In the genomic region with DNA sequence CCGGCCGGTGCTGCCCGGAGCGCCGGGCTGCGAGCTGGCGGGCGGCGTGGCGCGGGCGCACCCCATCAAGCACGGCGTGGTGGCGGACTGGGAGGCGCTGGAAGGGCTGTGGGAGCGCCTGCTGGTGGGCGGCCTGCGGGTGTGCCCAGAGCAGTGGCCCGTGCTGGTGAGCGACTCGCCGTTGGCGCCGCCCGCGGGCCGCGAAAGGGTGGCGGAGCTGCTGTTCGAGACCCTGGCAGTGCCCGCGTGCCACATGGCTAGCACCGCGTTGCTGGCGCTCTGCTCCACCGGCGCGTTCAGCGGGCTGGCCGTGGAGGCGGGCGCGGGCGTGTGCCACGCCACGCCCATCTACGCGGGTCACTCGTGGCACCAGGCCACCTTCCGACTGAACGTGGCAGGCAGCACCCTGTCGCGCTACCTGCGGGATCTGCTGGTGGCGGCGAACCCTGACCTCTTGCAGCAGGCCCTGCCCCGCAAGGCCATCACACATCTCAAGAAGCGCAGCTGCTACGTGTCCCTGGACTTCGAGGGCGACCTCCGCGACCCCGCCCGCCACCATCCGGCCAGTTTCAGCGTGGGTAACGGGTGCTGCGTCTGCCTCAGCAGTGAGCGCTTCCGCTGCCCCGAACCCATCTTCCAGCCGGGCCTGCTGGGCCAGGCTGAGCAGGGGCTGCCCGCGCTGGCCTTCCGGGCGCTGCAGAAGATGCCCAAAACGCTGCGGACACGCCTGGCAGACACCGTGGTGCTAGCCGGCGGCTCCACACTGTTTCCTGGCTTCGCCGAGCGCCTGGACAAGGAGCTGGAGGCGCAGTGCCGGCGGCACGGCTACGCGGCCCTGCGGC, we compare ENCODE assay signal across 8 cellular contexts. TPM values are rescaled to one million over a fixed set of nuclear protein-coding genes. Genes with fewer than 3 reads are reported as not detected.
A peak's percentile ranks its signal among the peaks of the same experiment; 100 is the strongest.
DNase-seq lines count a peak whose midpoint lies in the region; ATAC-seq and TF ChIP-seq lines count a peak whose summit lies in the region.

No MANE protein-coding gene starts in this region.

- TF ChIP-seq CTCF in GM12874 (IDR thresholded peaks at IDR 0.05; ENCODE audit: insufficient read depth, low read depth, low read length), result peak; percentile 9
- peak in 1 of 6 experiments; percentile 95 for TF ChIP-seq CTCF in thyroid gland (IDR thresholded peaks at IDR 0.05)

- H3K4me3 ChIP-seq in thyroid gland (replicated peaks in 1 of 3), result peak overlapping the region in 2 of 3 donors; percentile 0 to 66

- H3K36me3 Mint-ChIP-seq in activated T-cell treated with anti-CD3 and anti-CD28 coated beads, Interleukin-2, amount 50 U/mL, for 4 hours (ENCODE audit: insufficient read depth), result no peaks in the 10 kb centered on the region
- peaks cover 0 to 2% (median 0%) of the 10 kb centered on the region in 3 donors for H3K36me3 Mint-ChIP-seq in naive thymus-derived CD8-positive, alpha-beta T cell

- H3K4me1 Mint-ChIP-seq in activated T-cell treated with anti-CD3 and anti-CD28 coated beads, Interleukin-2, amount 50 U/mL, for 4 hours (ENCODE audit: low read depth), result peaks cover 33% of the 10 kb centered on the region
- H3K4me1 Mint-ChIP-seq in naive thymus-derived CD8-positive, alpha-beta T cell, result peaks cover 17 to 49% (median 35%) of the 10 kb centered on the region in 4 donors

- POLR2A ChIA-PET in naive thymus-derived CD8-positive, alpha-beta T cell (lab: Charles Lee), result interaction anchor here (0.6 to 3.3 kb wide), 26 partner anchors 12 to 326 kb away, joined by 3 to 21 read pairs (median 6); partner anchors contain the start of genes CBFA2T2, E2F1, PXMP4 and RALY

- H3K4me3 Mint-ChIP-seq in activated T-cell treated with anti-CD3 and anti-CD28 coated beads, Interleukin-2, amount 50 U/mL, for 4 hours, result peak overlapping the region; percentile 80
- peak overlapping the region; percentile 70 to 98 (median 78) for H3K4me3 Mint-ChIP-seq in naive thymus-derived CD8-positive, alpha-beta T cell

- in situ Hi-C loops in ACHN (cut with HindIII; ENCODE audit: low pct_ligation_motif_present, low pct_unique_long_range_greater_than_20kb, low sequenced_read_pairs), result no loop called here

- peak; percentile 5 for ATAC-seq in HG02571 (IDR thresholded peaks at IDR 0.05; ENCODE audit: unreplicated experiment)
- peak; percentile 24 to 61 for ATAC-seq in activated T-cell treated with anti-CD3 and anti-CD28 coated beads, Interleukin-2, amount 50 U/mL, for 4 hours
- peak; percentile 42 for ATAC-seq in esophagus mucosa
- peak; percentile 31 to 38 for ATAC-seq in naive thymus-derived CD8-positive, alpha-beta T cell

- peak; percentile 90 for DNase-seq in NCI-H2196 (lab: John Stamatoyannopoulos, UW; ENCODE audit: unreplicated experiment)
- DNase-seq in activated T-cell treated with anti-CD3 and anti-CD28 coated beads, Interleukin-2, amount 50 U/mL, for 4 hours, result peak; percentile 28
- DNase-seq in naive thymus-derived CD8-positive, alpha-beta T cell, result peak in 9 of 10 donors; percentile 13 to 85 (median 57)
- DNase-seq in thyroid gland, result peak; percentile 74 to 80
- DNase-seq in ACHN, result no peak

- no peak for TF ChIP-seq POLR2A in thyroid gland (IDR thresholded peaks at IDR 0.05)

- no peaks in the 10 kb centered on the region for H3K36me3 ChIP-seq in thyroid gland

- no peaks in the 10 kb centered on the region for H3K27me3 ChIP-seq in thyroid gland

- no peaks in the 10 kb centered on the region for H3K27me3 Mint-ChIP-seq in activated T-cell treated with anti-CD3 and anti-CD28 coated beads, Interleukin-2, amount 50 U/mL, for 4 hours (ENCODE audit: low read depth)
- no peaks in the 10 kb centered on the region for H3K27me3 Mint-ChIP-seq in naive thymus-derived CD8-positive, alpha-beta T cell

- H3K27ac ChIP-seq in thyroid gland, result peak overlapping the region; percentile 80 to 94 (median 90)

- H3K27ac Mint-ChIP-seq in naive thymus-derived CD8-positive, alpha-beta T cell, result peak overlapping the region in 6 of 10 donors; percentile 32 to 83 (median 74)

- intact Hi-C loops in thyroid gland (cut with DNase I), result loop anchor here (5.0 kb wide), 1 partner anchor 65 kb away; the partner anchor contains the start of gene ZNF341

- no peaks in the 10 kb centered on the region for H3K9me3 Mint-ChIP-seq in activated T-cell treated with anti-CD3 and anti-CD28 coated beads, Interleukin-2, amount 50 U/mL, for 4 hours
- no peaks in the 10 kb centered on the region for H3K9me3 Mint-ChIP-seq in naive thymus-derived CD8-positive, alpha-beta T cell

- 6 to 29% methylated on average over 14 to 42 of the region's 94 CpGs for WGBS in thyroid gland, 2 donors

- no peaks in the 10 kb centered on the region for H3K9me3 ChIP-seq in thyroid gland

- H3K4me1 ChIP-seq in thyroid gland, result peaks cover 23 to 50% of the 10 kb centered on the region in 2 donors

RNA-seq across cellular contexts. Expression of gene ACTL10, which starts 0.7 kb away (rescaled TPM):
- 1 to 10 TPM; 5.0 to 7.6 (median 6.9) TPM for total RNA-seq in activated T-cell treated with anti-CD3 and anti-CD28 coated beads, Interleukin-2, amount 50 U/mL, for 4 hours
- total RNA-seq in esophagus mucosa, result 2.0 TPM
- total RNA-seq in naive thymus-derived CD8-positive, alpha-beta T cell, result 1 to 10 TPM; 3.7 to 4.5 TPM
- polyA plus RNA-seq in naive thymus-derived CD8-positive, alpha-beta T cell, result 1 to 10 TPM; 1.8 to 3.2 (median 1.9) TPM
- 1 to 10 TPM; 2.1 to 3.9 (median 2.6) TPM for total RNA-seq in thyroid gland

RNA-seq across cellular contexts. Expression of gene C20orf144, which starts 5.3 kb away (rescaled TPM):
- under 1 TPM; 0.11 to 0.38 (median 0.20) TPM for total RNA-seq in activated T-cell treated with anti-CD3 and anti-CD28 coated beads, Interleukin-2, amount 50 U/mL, for 4 hours
- total RNA-seq in esophagus mucosa (not detected), thyroid gland (under 1 TPM in 1 of 4 donors, not detected in 3; 0.13 TPM)
- under 1 TPM; 0.38 to 0.47 TPM for total RNA-seq in naive thymus-derived CD8-positive, alpha-beta T cell
- polyA plus RNA-seq in naive thymus-derived CD8-positive, alpha-beta T cell, result not detected

RNA-seq across cellular contexts. Expression of gene NECAB3, which starts 6.8 kb away (rescaled TPM):
- 10 to 100 TPM in 1 of 3 donors, 1 to 10 TPM in 2; 8.0 to 11.8 (median 9.7) TPM for total RNA-seq in activated T-cell treated with anti-CD3 and anti-CD28 coated beads, Interleukin-2, amount 50 U/mL, for 4 hours
- total RNA-seq in esophagus mucosa, result 8.0 TPM
- total RNA-seq in naive thymus-derived CD8-positive, alpha-beta T cell, result 10 to 100 TPM; 10.8 to 12.8 TPM
- polyA plus RNA-seq in naive thymus-derived CD8-positive, alpha-beta T cell, result 1 to 10 TPM; 1.1 to 1.8 (median 1.4) TPM
- total RNA-seq in thyroid gland, result 10 to 100 TPM; 65.2 to 99.8 (median 73.4) TPM

RNA-seq across cellular contexts. Expression of gene E2F1, which starts 18.7 kb away (rescaled TPM):
- total RNA-seq in activated T-cell treated with anti-CD3 and anti-CD28 coated beads, Interleukin-2, amount 50 U/mL, for 4 hours, result 10 to 100 TPM; 57.5 to 60.2 (median 57.6) TPM
- total RNA-seq in esophagus mucosa, result 3.7 TPM
- 1 to 10 TPM; 1.3 to 1.4 TPM for total RNA-seq in naive thymus-derived CD8-positive, alpha-beta T cell
- under 1 TPM; 0.19 to 0.49 (median 0.34) TPM for polyA plus RNA-seq in naive thymus-derived CD8-positive, alpha-beta T cell
- under 1 TPM in 3 of 4 donors, not detected in 1; 0.42 to 0.89 (median 0.67) TPM for total RNA-seq in thyroid gland

RNA-seq across cellular contexts. Expression of gene PXMP4, which starts 52.6 kb away (rescaled TPM):
- total RNA-seq in activated T-cell treated with anti-CD3 and anti-CD28 coated beads, Interleukin-2, amount 50 U/mL, for 4 hours, result 1 to 10 TPM; 4.2 to 4.9 (median 4.4) TPM
- total RNA-seq in esophagus mucosa (9.6 TPM), thyroid gland (10 to 100 TPM; 17.7 to 31.2 (median 22.0) TPM)
- 10 to 100 TPM; 10.7 to 12.1 TPM for total RNA-seq in naive thymus-derived CD8-positive, alpha-beta T cell
- 10 to 100 TPM in 2 of 3 donors, 1 to 10 TPM in 1; 8.9 to 16.1 (median 16.0) TPM for polyA plus RNA-seq in naive thymus-derived CD8-positive, alpha-beta T cell
